In the genomic region with DNA sequence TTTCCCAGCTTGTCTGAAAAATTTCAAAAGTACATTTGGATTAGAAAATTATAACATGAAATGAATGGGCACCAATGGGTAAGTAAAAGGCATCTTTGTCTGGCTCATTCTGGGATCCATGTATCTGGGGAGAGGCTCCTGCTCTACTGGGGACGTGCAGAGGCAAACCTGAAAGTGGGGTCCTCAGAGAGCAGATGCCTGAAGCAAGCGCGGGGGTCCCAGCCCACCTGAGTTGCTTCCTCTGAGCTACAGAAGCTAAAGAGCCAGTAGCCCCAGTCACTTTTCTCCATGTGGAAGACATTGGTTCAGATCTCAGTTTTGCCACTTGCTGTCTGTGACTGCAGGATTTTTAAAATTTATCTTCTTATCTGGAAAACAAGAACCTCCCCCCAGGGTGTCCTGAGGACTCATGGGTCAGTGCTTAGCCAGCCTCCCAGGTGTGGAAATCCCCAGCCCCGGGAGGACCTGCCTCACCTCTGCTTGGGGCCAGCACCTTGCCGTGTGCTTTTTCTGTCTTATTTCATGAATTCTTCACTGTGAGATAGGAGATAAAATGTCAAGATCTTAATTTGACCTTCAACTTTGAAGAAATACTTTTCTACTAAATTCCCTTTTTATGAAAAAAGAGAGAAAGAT, we compare ENCODE assay signal across 19 cellular contexts.
"Had no signal": no experiment of that assay in that cellular context is flagged by ENCODE, and none has a peak within 500 bp of the region (broad histone marks: within the 10 kb centered on the region; RNA-seq: fewer than 3 reads in every experiment).

No MANE protein-coding gene starts in this region.

- H3K4me3 ChIP-seq: colonic mucosa, hepatocyte, right atrium auricular region, uterus had no signal

- H3K79me2 ChIP-seq: hepatocyte had no signal

- H3K9me3 Mint-ChIP-seq: endodermal cell; naive thymus-derived CD4-positive, alpha-beta T cell; nephron progenitor cell; type B pancreatic cell had no signal

- H3K27ac ChIP-seq: colonic mucosa, foreskin keratinocyte, hepatocyte, right atrium auricular region, uterus had no signal

- H3K4me3 Mint-ChIP-seq: endodermal cell; naive thymus-derived CD4-positive, alpha-beta T cell; nephron progenitor cell; type B pancreatic cell had no signal

- H3K27me3 ChIP-seq: colonic mucosa, hepatocyte, right atrium auricular region, uterus had no signal

- H3K36me3 Mint-ChIP-seq: naive thymus-derived CD4-positive, alpha-beta T cell; type B pancreatic cell had no signal

- H3K27ac Mint-ChIP-seq: endodermal cell, nephron progenitor cell, type B pancreatic cell had no signal

- H3K4me1 ChIP-seq: colonic mucosa, foreskin keratinocyte, right atrium auricular region, uterus had no signal

- H2AFZ ChIP-seq: hepatocyte had no signal

- DNase-seq: colonic mucosa; dermis blood vessel endothelial cell; effector CD4-positive, alpha-beta T cell; endodermal cell; erythroblast; foreskin keratinocyte; kidney; left colon; mesendoderm; naive thymus-derived CD4-positive, alpha-beta T cell; nephron progenitor cell; posterior cingulate gyrus; small intestine; stimulated activated CD4-positive, alpha-beta T cell treated with anti-CD3 and anti-CD28 coated beads, Interleukin-2, amount 100 ng/mL, for 48 hours; stimulated activated naive CD4-positive, alpha-beta T cell treated with Interleukin-2 at 50 U/mL for 16 hours; uterus had no signal

- H3K4me2 ChIP-seq: hepatocyte had no signal

- H3K9me3 ChIP-seq: colonic mucosa, right atrium auricular region, uterus had no signal

- ATAC-seq: foreskin keratinocyte; left colon; naive thymus-derived CD4-positive, alpha-beta T cell had no signal

- H3K27me3 Mint-ChIP-seq: type B pancreatic cell had no signal

- H3K36me3 ChIP-seq: colonic mucosa, right atrium auricular region, uterus had no signal
